ENCODE assay signal across 8 cellular contexts in the genomic region with DNA sequence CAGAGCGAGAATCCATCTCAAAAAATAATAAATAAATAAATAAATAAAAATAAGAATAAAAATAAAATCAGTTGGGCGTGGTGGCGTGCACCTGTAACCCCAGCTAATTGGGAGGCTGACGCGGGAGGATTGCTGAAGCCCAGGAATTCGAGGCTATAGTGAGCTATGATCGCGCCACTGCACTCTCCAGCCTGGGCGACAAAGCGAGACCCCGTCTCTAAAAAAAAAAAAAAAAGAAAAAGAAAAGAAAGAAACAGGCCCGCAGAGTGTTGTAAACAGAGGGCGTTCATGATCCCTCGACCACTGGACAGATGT. TPM values are rescaled to one million over a fixed set of nuclear protein-coding genes. Genes with fewer than 3 reads are reported as not detected.
A peak's percentile ranks its signal among the peaks of the same experiment; 100 is the strongest.
DNase-seq lines count a peak whose midpoint lies in the region; ATAC-seq and TF ChIP-seq lines count a peak whose summit lies in the region.

No MANE protein-coding gene starts in this region.

- DNase-seq in CD4-positive, CD25-positive, alpha-beta regulatory T cell: no peak
- DNase-seq in effector memory CD8-positive, alpha-beta T cell: no peak
- DNase-seq in osteoblast (ENCODE audit: insufficient read length, low spot score, missing footprints) (no peak), NCI-H345 (lab: John Stamatoyannopoulos, UW) (no peak), NCI-H69 (lab: John Stamatoyannopoulos, UW) (no peak)

- no peaks in the 10 kb centered on the region for H3F3A ChIP-seq in OCI-LY1 (ENCODE audit: insufficient read depth, low read length)

- peaks cover 0 to 2% (median 0%) of the 10 kb centered on the region in 7 donors for H3K9me3 Mint-ChIP-seq in CD4-positive, CD25-positive, alpha-beta regulatory T cell
- H3K9me3 Mint-ChIP-seq in effector memory CD8-positive, alpha-beta T cell: no peaks in the 10 kb centered on the region

- H3K9ac ChIP-seq in OCI-LY1 (ENCODE audit: low read length): peak overlapping the region; percentile 67; the same call in 1 of the 2 replicates

- peak overlapping the region; percentile 67 for H3K4me2 ChIP-seq in OCI-LY1 (ENCODE audit: low read length)
- peak overlapping the region; percentile 78 for H3K4me2 ChIP-seq in osteoblast (ENCODE audit: insufficient read depth, low read length)

- H3K4me3 ChIP-seq in CD4-positive, CD25-positive, alpha-beta regulatory T cell (ENCODE audit: low read depth, low read length): no peak overlapping the region
- H3K4me3 ChIP-seq in OCI-LY1 (ENCODE audit: low read depth, low read length, poor library complexity, severe bottlenecking) (peak overlapping the region; percentile 63), osteoblast (ENCODE audit: insufficient read depth, low read length) (peak overlapping the region; percentile 82)

- no peaks in the 10 kb centered on the region for H3K9me2 ChIP-seq in OCI-LY1 (ENCODE audit: low read depth, low read length)

- H3K36me3 ChIP-seq in CD4-positive, CD25-positive, alpha-beta regulatory T cell (ENCODE audit: control insufficient read depth, insufficient read depth, low read length): peaks cover 6% of the 10 kb centered on the region
- peaks cover 9% of the 10 kb centered on the region for H3K36me3 ChIP-seq in OCI-LY1 (ENCODE audit: insufficient read depth, low read length)
- H3K36me3 ChIP-seq in osteoblast (ENCODE audit: insufficient read depth, low read length): peaks cover 15% of the 10 kb centered on the region

- ATAC-seq in CD4-positive, CD25-positive, alpha-beta regulatory T cell (ENCODE audit: low read depth in 2 of 2): no peak
- no peak for ATAC-seq in effector memory CD8-positive, alpha-beta T cell (replicated peaks)
- ATAC-seq in GM21515 (IDR thresholded peaks at IDR 0.05; ENCODE audit: unreplicated experiment): no peak
- ATAC-seq in GM19023 (IDR thresholded peaks at IDR 0.05; ENCODE audit: unreplicated experiment): no peak

- H2AFZ ChIP-seq in OCI-LY1 (ENCODE audit: low read length): no peak overlapping the region
- peak overlapping the region; percentile 86 for H2AFZ ChIP-seq in osteoblast (ENCODE audit: low read length)

- peaks cover 6% of the 10 kb centered on the region; the same call in 1 of the 2 replicates for H3K79me2 ChIP-seq in OCI-LY1 (ENCODE audit: insufficient read depth, low read length)
- peaks cover 32% of the 10 kb centered on the region for H3K79me2 ChIP-seq in osteoblast (ENCODE audit: insufficient read depth, low read length)

- peak overlapping the region; percentile 87 to 96 (median 90) for H3K4me3 Mint-ChIP-seq in CD4-positive, CD25-positive, alpha-beta regulatory T cell
- H3K4me3 Mint-ChIP-seq in effector memory CD8-positive, alpha-beta T cell: peak overlapping the region; percentile 82 to 85

- H3K4me1 Mint-ChIP-seq in CD4-positive, CD25-positive, alpha-beta regulatory T cell: peaks cover 0 to 37% (median 24%) of the 10 kb centered on the region in 4 donors
- H3K4me1 Mint-ChIP-seq in effector memory CD8-positive, alpha-beta T cell (ENCODE audit: low read depth in 2 of 2): peaks cover 22 to 24% of the 10 kb centered on the region in 2 donors

- H3K27ac ChIP-seq in CD4-positive, CD25-positive, alpha-beta regulatory T cell (ENCODE audit: insufficient read depth, low read length, poor library complexity, severe bottlenecking): peak overlapping the region; percentile 82
- no peak overlapping the region for H3K27ac ChIP-seq in OCI-LY1 (ENCODE audit: low read depth, low read length, poor library complexity, severe bottlenecking)
- peak overlapping the region; percentile 94 for H3K27ac ChIP-seq in osteoblast (ENCODE audit: low read depth, low read length)

- H3K27me3 ChIP-seq in CD4-positive, CD25-positive, alpha-beta regulatory T cell (ENCODE audit: control insufficient read depth, insufficient read depth, low read length): no peaks in the 10 kb centered on the region
- H3K27me3 ChIP-seq in OCI-LY1 (ENCODE audit: insufficient read depth, low read length) (no peaks in the 10 kb centered on the region), osteoblast (ENCODE audit: insufficient read depth, low read length) (no peaks in the 10 kb centered on the region)

- H3K27ac Mint-ChIP-seq in CD4-positive, CD25-positive, alpha-beta regulatory T cell: peak overlapping the region; percentile 92 to 95 (median 94)
- peak overlapping the region; percentile 87 to 95 for H3K27ac Mint-ChIP-seq in effector memory CD8-positive, alpha-beta T cell

- H3K36me3 Mint-ChIP-seq in CD4-positive, CD25-positive, alpha-beta regulatory T cell: no peaks in the 10 kb centered on the region
- peaks cover 43% of the 10 kb centered on the region for H3K36me3 Mint-ChIP-seq in effector memory CD8-positive, alpha-beta T cell (ENCODE audit: insufficient read depth)

- H3K27me3 Mint-ChIP-seq in CD4-positive, CD25-positive, alpha-beta regulatory T cell: peaks cover 15% of the 10 kb centered on the region
- H3K27me3 Mint-ChIP-seq in effector memory CD8-positive, alpha-beta T cell: no peaks in the 10 kb centered on the region

- H3K9me3 ChIP-seq in CD4-positive, CD25-positive, alpha-beta regulatory T cell (ENCODE audit: control insufficient read depth in 2 of 2, low read length in 2 of 2): no peaks in the 10 kb centered on the region
- H3K9me3 ChIP-seq in OCI-LY1 (ENCODE audit: low read length): no peaks in the 10 kb centered on the region
- no peaks in the 10 kb centered on the region for H3K9me3 ChIP-seq in osteoblast (ENCODE audit: low read depth, low read length)

- TF ChIP-seq CTCF in OCI-LY1 (IDR thresholded peaks at IDR 0.05; ENCODE audit: low read length) (no peak), osteoblast (IDR thresholded peaks at IDR 0.05; ENCODE audit: extremely low read depth, low read depth, low read length) (no peak)

- H4K20me1 ChIP-seq in OCI-LY1 (ENCODE audit: insufficient read depth, low read length) (no peaks in the 10 kb centered on the region), osteoblast (ENCODE audit: insufficient read depth, low read length) (no peaks in the 10 kb centered on the region)

- H3K4me1 ChIP-seq in CD4-positive, CD25-positive, alpha-beta regulatory T cell (ENCODE audit: control insufficient read depth, insufficient read depth, low read length, poor library complexity, severe bottlenecking): peaks cover 36% of the 10 kb centered on the region
- H3K4me1 ChIP-seq in OCI-LY1 (ENCODE audit: insufficient read depth, low read length, severe bottlenecking) (peaks cover 29% of the 10 kb centered on the region), osteoblast (ENCODE audit: insufficient read depth, low read length) (peaks cover 23% of the 10 kb centered on the region)

RNA-seq across cellular contexts. Expression of a gene that starts 5.4 kb away (rescaled TPM):
- total RNA-seq in CD4-positive, CD25-positive, alpha-beta regulatory T cell: 17.0 TPM
- 1 to 10 TPM; 5.5 to 8.5 (median 5.9) TPM for polyA plus RNA-seq in CD4-positive, CD25-positive, alpha-beta regulatory T cell
- total RNA-seq in osteoblast: 15.2 and 15.3 TPM in 2 replicates

RNA-seq across cellular contexts. Expression of a gene that starts 7.2 kb away (rescaled TPM):
- 1.3 TPM for total RNA-seq in CD4-positive, CD25-positive, alpha-beta regulatory T cell
- polyA plus RNA-seq in CD4-positive, CD25-positive, alpha-beta regulatory T cell: under 1 TPM in 3 of 4 donors, not detected in 1; 0.08 to 0.55 (median 0.22) TPM
- total RNA-seq in osteoblast: 2.7 and 3.3 TPM in 2 replicates

RNA-seq across cellular contexts. Expression of a gene that starts 23.7 kb away (rescaled TPM):
- 19.5 TPM for total RNA-seq in CD4-positive, CD25-positive, alpha-beta regulatory T cell
- polyA plus RNA-seq in CD4-positive, CD25-positive, alpha-beta regulatory T cell: 1 to 10 TPM; 3.1 to 7.6 (median 6.3) TPM
- 21.2 and 23.5 TPM in 2 replicates for total RNA-seq in osteoblast

RNA-seq across cellular contexts. Expression of a gene that starts 30.4 kb away (rescaled TPM):
- total RNA-seq in CD4-positive, CD25-positive, alpha-beta regulatory T cell: not detected
- not detected for polyA plus RNA-seq in CD4-positive, CD25-positive, alpha-beta regulatory T cell
- 0.29 and 0.36 TPM in 2 replicates for total RNA-seq in osteoblast

RNA-seq across cellular contexts. Expression of a gene that starts 45.1 kb away (rescaled TPM):
- 6.2 TPM for total RNA-seq in CD4-positive, CD25-positive, alpha-beta regulatory T cell
- polyA plus RNA-seq in CD4-positive, CD25-positive, alpha-beta regulatory T cell: 10 to 100 TPM; 19.1 to 48.6 (median 24.1) TPM
- 75.7 and 82.2 TPM in 2 replicates for total RNA-seq in osteoblast
